ENCODE assay signal across 1 cellular context in genomic region chr21:41953249-41953830, GRCh38.
TF ChIP-seq lines count a peak whose summit lies in the region.

No MANE protein-coding gene starts in this region.

TF ChIP-seq in GM12878, 131 proteins besides CTCF, POLR2A, EP300 and RAD21 (continued from another document and continues in another):
- TF ChIP-seq IRF3 (IDR thresholded peaks at IDR 0.05) (no peak), BMI1 (IDR thresholded peaks at IDR 0.05; ENCODE audit: borderline replicate concordance) (no peak), E4F1 (IDR thresholded peaks at IDR 0.05; ENCODE audit: borderline replicate concordance, partially characterized antibody) (no peak), ZNF274 (IDR thresholded peaks at IDR 0.05; ENCODE audit: insufficient read depth, insufficient read length) (no peak), BCL11A (IDR thresholded peaks at IDR 0.05; ENCODE audit: low read depth, low read length) (no peak), MTA3 (IDR thresholded peaks at IDR 0.05; ENCODE audit: borderline replicate concordance, low read length) (no peak), WRNIP1 (IDR thresholded peaks at IDR 0.05; ENCODE audit: borderline replicate concordance, low read depth, low read length) (no peak), MAX (IDR thresholded peaks at IDR 0.05; ENCODE audit: low read depth, low read length) (0 out of 2 replicates have a peak, but pooled peaks have one; percentile 40), ZNF217 (IDR thresholded peaks at IDR 0.05) (no peak), YY1 (IDR thresholded peaks at IDR 0.05; ENCODE audit: low read depth, low read length) (peak; percentile 12; the same call in 1 of the 2 replicates), CBFB (IDR thresholded peaks at IDR 0.05; ENCODE audit: low read depth) (no peak), KAT2A (conservative IDR thresholded peaks at IDR 0.05; ENCODE audit: control insufficient read depth, low read depth, low read length) (no peak), BCLAF1 (IDR thresholded peaks at IDR 0.05) (no peak), SREBF2 (IDR thresholded peaks at IDR 0.05; ENCODE audit: low read length) (no peak), HSF1 (IDR thresholded peaks at IDR 0.05; ENCODE audit: low read depth, low read length) (no peak), NR2F1 (conservative IDR thresholded peaks at IDR 0.05) (0 out of 2 replicates have a peak, but pooled peaks have one; percentile 13), MLLT1 (IDR thresholded peaks at IDR 0.05) (no peak), SPI1 (IDR thresholded peaks at IDR 0.05; ENCODE audit: borderline replicate concordance, insufficient read depth, low read depth, low read length) (no peak), EZH2 (IDR thresholded peaks at IDR 0.05; ENCODE audit: borderline replicate concordance, control insufficient read depth, low read depth, low read length) (no peak), IKZF1 (conservative IDR thresholded peaks at IDR 0.05) (peak; percentile 26), CEBPZ (IDR thresholded peaks at IDR 0.05; ENCODE audit: low read depth, low read length) (no peak), CUX1 (IDR thresholded peaks at IDR 0.05; ENCODE audit: insufficient replicate concordance, low read depth, low read length) (no peak), HCFC1 (IDR thresholded peaks at IDR 0.05; ENCODE audit: low read length) (no peak), TCF12 (IDR thresholded peaks at IDR 0.05; ENCODE audit: low read depth, low read length) (no peak), NRF1 (conservative IDR thresholded peaks at IDR 0.05; ENCODE audit: low read depth, low read length) (no peak), LARP7 (IDR thresholded peaks at IDR 0.05) (peak; percentile 88), CHD1 (IDR thresholded peaks at IDR 0.05; ENCODE audit: low read depth, low read length) (no peak), SRF (IDR thresholded peaks at IDR 0.05; ENCODE audit: low read depth in 2 of 2, low read length in 2 of 2) (no peak), MXI1 (IDR thresholded peaks at IDR 0.05; ENCODE audit: low read depth, low read length) (no peak), RELB (IDR thresholded peaks at IDR 0.05; ENCODE audit: low read depth) (no peak), SIX5 (IDR thresholded peaks at IDR 0.05; ENCODE audit: low read depth, low read length, severe bottlenecking) (no peak), ATF2 (IDR thresholded peaks at IDR 0.05; ENCODE audit: low read length) (no peak)
